In genomic region chr3:78900426-78900825, GRCh38 we compare ENCODE assay signal across 22 cellular contexts.
"Had no signal": no experiment of that assay in that cellular context is flagged by ENCODE, and none has a peak within 500 bp of the region (broad histone marks: within the 10 kb centered on the region; RNA-seq: fewer than 3 reads in every experiment).

No MANE protein-coding gene starts in this region.

- H3K27me3 ChIP-seq: adrenal gland, gastrocnemius medialis, heart left ventricle, ovary, suprapubic skin had no signal

- H3K9me3 ChIP-seq: adrenal gland, gastrocnemius medialis, heart left ventricle, ovary, psoas muscle, suprapubic skin had no signal

- H3K9me3 Mint-ChIP-seq: activated B cell treated with CpG ODN at 0.5 μM for 24 hours; dendritic cell treated with granulocyte-macrophage colony-stimulating factor and Interleukin-4, amounts not matched to agents 40 ng/mL and 50 ng/mL, for 4 days had no signal

- ATAC-seq: gastrocnemius medialis; heart left ventricle; naive thymus-derived CD4-positive, alpha-beta T cell; psoas muscle; right cardiac atrium; stimulated activated naive CD8-positive, alpha-beta T cell treated with anti-CD3 and anti-CD28 coated beads, Interleukin-15, amount 100 ng/mL, for 72 hours had no signal

- H3K27me3 Mint-ChIP-seq: activated B cell treated with CpG ODN at 0.5 μM for 24 hours; activated CD4-positive, alpha-beta memory T cell treated with anti-CD3 and anti-CD28 coated beads, Interleukin-2, amount 10 ng/mL, durations not matched to agents 7 days and 5 days; activated naive CD4-positive, alpha-beta T cell treated with anti-CD3 and anti-CD28 coated beads, Interleukin-2, amount 50 U/mL, for 24 hours; dendritic cell treated with granulocyte-macrophage colony-stimulating factor and Interleukin-4, amounts not matched to agents 40 ng/mL and 50 ng/mL, for 4 days; naive thymus-derived CD4-positive, alpha-beta T cell; stimulated activated naive CD8-positive, alpha-beta T cell treated with anti-CD3 and anti-CD28 coated beads, Interleukin-15, amount 100 ng/mL, for 72 hours had no signal

- H3K36me3 ChIP-seq: adrenal gland, gastrocnemius medialis, heart left ventricle, ovary, suprapubic skin had no signal

- H3K27ac ChIP-seq: adrenal gland, gastrocnemius medialis, heart left ventricle, ovary, psoas muscle, skin epidermis, suprapubic skin had no signal

- H3K27ac Mint-ChIP-seq: activated B cell treated with CpG ODN at 0.5 μM for 24 hours; activated CD4-positive, alpha-beta memory T cell treated with anti-CD3 and anti-CD28 coated beads, Interleukin-2, amount 10 ng/mL, durations not matched to agents 7 days and 5 days; activated naive CD4-positive, alpha-beta T cell treated with anti-CD3 and anti-CD28 coated beads, Interleukin-2, amount 50 U/mL, for 24 hours; dendritic cell treated with granulocyte-macrophage colony-stimulating factor and Interleukin-4, amounts not matched to agents 40 ng/mL and 50 ng/mL, for 4 days; naive thymus-derived CD4-positive, alpha-beta T cell; stimulated activated naive CD8-positive, alpha-beta T cell treated with anti-CD3 and anti-CD28 coated beads, Interleukin-15, amount 100 ng/mL, for 72 hours had no signal

- H3K4me1 ChIP-seq: gastrocnemius medialis, psoas muscle, suprapubic skin had no signal

- H3K4me3 ChIP-seq: adrenal gland, gastrocnemius medialis, heart left ventricle, ovary, psoas muscle, skin epidermis, suprapubic skin had no signal

- H3K4me1 Mint-ChIP-seq: activated B cell treated with CpG ODN at 0.5 μM for 24 hours; activated CD4-positive, alpha-beta memory T cell treated with anti-CD3 and anti-CD28 coated beads, Interleukin-2, amount 10 ng/mL, durations not matched to agents 7 days and 5 days; activated naive CD4-positive, alpha-beta T cell treated with anti-CD3 and anti-CD28 coated beads, Interleukin-2, amount 50 U/mL, for 24 hours; naive thymus-derived CD4-positive, alpha-beta T cell; stimulated activated naive CD8-positive, alpha-beta T cell treated with anti-CD3 and anti-CD28 coated beads, Interleukin-15, amount 100 ng/mL, for 72 hours had no signal

- H3K36me3 Mint-ChIP-seq: activated naive CD4-positive, alpha-beta T cell treated with anti-CD3 and anti-CD28 coated beads, Interleukin-2, amount 50 U/mL, for 24 hours; naive thymus-derived CD4-positive, alpha-beta T cell had no signal

- H3K4me3 Mint-ChIP-seq: activated B cell treated with CpG ODN at 0.5 μM for 24 hours; activated CD4-positive, alpha-beta memory T cell treated with anti-CD3 and anti-CD28 coated beads, Interleukin-2, amount 10 ng/mL, durations not matched to agents 7 days and 5 days; activated naive CD4-positive, alpha-beta T cell treated with anti-CD3 and anti-CD28 coated beads, Interleukin-2, amount 50 U/mL, for 24 hours; dendritic cell treated with granulocyte-macrophage colony-stimulating factor and Interleukin-4, amounts not matched to agents 40 ng/mL and 50 ng/mL, for 4 days; naive thymus-derived CD4-positive, alpha-beta T cell; stimulated activated naive CD8-positive, alpha-beta T cell treated with anti-CD3 and anti-CD28 coated beads, Interleukin-15, amount 100 ng/mL, for 72 hours had no signal

- DNase-seq: activated B cell treated with CpG ODN at 0.5 μM for 24 hours; activated CD4-positive, alpha-beta memory T cell treated with anti-CD3 and anti-CD28 coated beads, Interleukin-2, amount 10 ng/mL, durations not matched to agents 7 days and 5 days; activated CD4-positive, alpha-beta T cell treated with anti-CD3 and anti-CD28 coated beads for 48 hours; activated CD8-positive, alpha-beta memory T cell treated with anti-CD3 and anti-CD28 coated beads, Interleukin-2, amount 50 U/mL, for 4 hours; activated effector memory CD4-positive, alpha-beta T cell treated with Interleukin-2 at 50 U/mL for 16 hours; activated T-cell treated with anti-CD3 and anti-CD28 coated beads, Interleukin-2, amount 50 U/mL, for 48 hours; adrenal gland; effector CD8-positive, alpha-beta T cell; gastrocnemius medialis; heart left ventricle; mesenchymal stem cell; naive thymus-derived CD4-positive, alpha-beta T cell; ovary; psoas muscle; right cardiac atrium; stimulated activated CD4-positive, alpha-beta T cell treated with anti-CD3 and anti-CD28 coated beads, Interleukin-15, amount 100 ng/mL, for 24 hours; stimulated activated CD4-positive, alpha-beta T cell treated with anti-CD3 and anti-CD28 coated beads, Interleukin-2, amount 100 ng/mL, for 48 hours; stimulated activated naive CD8-positive, alpha-beta T cell treated with anti-CD3 and anti-CD28 coated beads, Interleukin-15, amount 100 ng/mL, for 72 hours had no signal
